In the genomic region with DNA sequence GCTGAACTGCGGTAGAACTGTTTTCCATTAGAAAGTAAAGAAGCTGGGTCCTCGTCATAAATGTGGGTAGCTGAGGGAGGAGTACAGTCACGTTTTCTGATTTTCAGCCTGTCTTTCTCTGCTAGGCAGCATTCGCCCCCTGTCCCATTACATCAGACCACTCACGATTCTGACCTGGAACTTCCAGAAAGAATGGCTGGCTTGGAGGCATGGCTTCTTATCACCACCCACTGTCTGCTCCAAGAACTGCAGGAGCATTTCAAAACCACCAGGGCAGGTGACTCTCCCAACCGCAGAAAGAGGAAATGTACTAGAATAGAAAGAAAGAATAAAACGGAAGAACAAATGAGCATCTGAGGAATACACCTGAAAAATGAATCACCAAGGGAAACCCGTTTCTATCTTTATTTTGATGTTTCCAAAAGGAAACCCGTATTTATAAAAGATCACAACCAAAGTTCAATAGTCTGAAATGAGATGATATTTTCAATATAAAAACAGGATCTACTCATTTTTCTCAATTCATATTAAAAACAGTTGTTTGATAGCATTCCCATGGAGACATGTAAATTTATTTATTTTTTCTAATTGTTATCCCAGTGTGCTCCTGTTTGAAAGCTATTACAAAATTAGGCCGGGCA, we compare ENCODE assay signal across 8 cellular contexts.
A peak's percentile ranks its signal among the peaks of the same experiment; 100 is the strongest.
DNase-seq lines count a peak whose midpoint lies in the region; ATAC-seq and TF ChIP-seq lines count a peak whose summit lies in the region.

No MANE protein-coding gene starts in this region.

- no peak overlapping the region for H2AFZ ChIP-seq in SU-DHL-6 (ENCODE audit: low read depth, low read length, severe bottlenecking)

- H3K9ac ChIP-seq in SU-DHL-6 (ENCODE audit: low read length): no peak overlapping the region

- no peaks in the 10 kb centered on the region for H3K9me2 ChIP-seq in SU-DHL-6 (replicated peaks; ENCODE audit: insufficient read depth, low read length)

- no peaks in the 10 kb centered on the region for H4K20me1 ChIP-seq in SU-DHL-6 (ENCODE audit: low read depth, low read length)

- TF ChIP-seq CTCF in SU-DHL-6 (IDR thresholded peaks at IDR 0.05; ENCODE audit: insufficient read depth, low read length, poor library complexity, severe bottlenecking) (peak; percentile 76), brain microvascular endothelial cell (IDR thresholded peaks at IDR 0.05; ENCODE audit: low read depth, low read length, missing control alignments) (peak; percentile 98)

- peaks cover 3% of the 10 kb centered on the region; the same call in 1 of the 2 replicates for H3F3A ChIP-seq in SU-DHL-6 (ENCODE audit: insufficient read depth)

- in situ Hi-C loops in brain microvascular endothelial cell (cut with HindIII; ENCODE audit: low pct_ligation_motif_present, low sequenced_read_pairs): loop anchor here (25.0 kb wide), 1 partner anchor 324 kb away; no protein-coding TSS in a partner anchor

- no peaks in the 10 kb centered on the region for H3K79me2 ChIP-seq in SU-DHL-6 (ENCODE audit: insufficient read depth, low read length)

- H3K27ac ChIP-seq in SU-DHL-6 (ENCODE audit: low read depth, low read length): no peak overlapping the region
- peak overlapping the region; percentile 66 for H3K27ac ChIP-seq in brain microvascular endothelial cell

- H3K4me2 ChIP-seq in SU-DHL-6 (ENCODE audit: low read depth, low read length, poor library complexity, severe bottlenecking): peak overlapping the region; percentile 51

- no peaks in the 10 kb centered on the region for H3K27me3 ChIP-seq in SU-DHL-6 (ENCODE audit: low read length)
- H3K27me3 ChIP-seq in brain microvascular endothelial cell (replicated peaks): no peaks in the 10 kb centered on the region

- peak; percentile 43 for ATAC-seq in GM21825 (IDR thresholded peaks at IDR 0.05; ENCODE audit: unreplicated experiment)

- H3K9me3 ChIP-seq in SU-DHL-6 (ENCODE audit: insufficient read depth, low read length): no peaks in the 10 kb centered on the region

- DNase-seq in DMS53 (lab: John Stamatoyannopoulos, UW) (peak; percentile 92), NAMALWA (ENCODE audit: low spot score) (peak; percentile 84), brain microvascular endothelial cell (peak; percentile 83), inferior parietal cortex (ENCODE audit: extremely low spot score) (peak; percentile 70)
- DNase-seq in stimulated activated CD4-positive, alpha-beta T cell treated with anti-CD3 and anti-CD28 coated beads, Interleukin-2, amount 100 ng/mL, for 24 hours: peak; percentile 39 to 46
- DNase-seq in activated CD4-positive, CD25-positive, alpha-beta regulatory T cell (lab: John Stamatoyannopoulos, UW): no peak

- H3K4me3 ChIP-seq in SU-DHL-6 (ENCODE audit: insufficient read depth, low read length, poor library complexity, severe bottlenecking) (no peak overlapping the region), brain microvascular endothelial cell (ENCODE audit: low read depth, low read length) (no peak overlapping the region)

- H3K36me3 ChIP-seq in SU-DHL-6 (ENCODE audit: low read length) (no peaks in the 10 kb centered on the region), brain microvascular endothelial cell (replicated peaks) (no peaks in the 10 kb centered on the region)

Comparison
In these comparisons a context has a peak if more than half of its experiments do, and no peak if none do; other contexts are left out.
1. DNase-seq: peak in DMS53 (single experiment), NAMALWA (single experiment), brain microvascular endothelial cell (single experiment), inferior parietal cortex (single experiment) and stimulated activated CD4-positive, alpha-beta T cell treated with anti-CD3 and anti-CD28 coated beads, Interleukin-2, amount 100 ng/mL, for 24 hours (2 of 2); none in activated CD4-positive, CD25-positive, alpha-beta regulatory T cell (0 of 4).